ENCODE assay signal across 31 cellular contexts in the genomic region with DNA sequence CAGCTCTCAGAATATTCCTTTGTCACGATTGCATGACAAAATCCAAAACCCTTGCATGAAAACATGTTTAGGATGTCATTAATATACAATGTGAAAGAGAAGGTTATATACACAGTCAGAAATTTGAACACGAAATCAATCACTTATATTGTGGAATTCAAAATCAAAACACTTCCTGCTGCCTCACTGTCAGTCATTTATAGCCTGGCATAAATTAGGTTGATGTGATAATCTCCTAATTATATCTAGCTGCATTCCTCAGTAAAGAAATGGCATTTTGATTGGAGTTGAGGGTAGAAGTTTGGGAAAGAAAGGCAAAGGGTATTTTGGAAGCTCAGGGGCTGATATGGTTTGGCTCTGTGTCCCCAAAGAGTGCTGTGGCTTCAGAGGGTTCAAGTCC. TPM values are rescaled to one million over a fixed set of nuclear protein-coding genes. Genes with fewer than 3 reads are reported as not detected.
"Had no signal": no experiment of that assay in that cellular context is flagged by ENCODE, and none has a peak within 500 bp of the region (broad histone marks: within the 10 kb centered on the region; RNA-seq: fewer than 3 reads in every experiment).

No MANE protein-coding gene starts in this region.

- H3K27ac ChIP-seq: heart right ventricle, hepatocyte, left lung, lower lobe of right lung, pancreas, prostate gland, spleen, stomach, testis, thyroid gland, transverse colon, upper lobe of left lung had no signal

- H3K4me3 Mint-ChIP-seq: naive thymus-derived CD4-positive, alpha-beta T cell; natural killer cell treated with Interleukin-12 subunit alpha and Interleukin-12 subunit beta and Interleukin-15 and Interleukin-18, amount 100 ng/mL, for 72 hours; stimulated activated memory B cell treated with anti-CD40 and anti-IgM and Interleukin-4, amounts not matched to agents 10 μg/mL and 1 μg/mL and 100 μg/mL, for 72 hours had no signal

- H3K79me2 ChIP-seq: hepatocyte had no signal

- FAIRE-seq: pancreas, small intestine, urothelium cell line had no signal

- H3K36me3 ChIP-seq: heart right ventricle, left lung, lower lobe of right lung, pancreas, prostate gland, spleen, stomach, thyroid gland, transverse colon, upper lobe of left lung had no signal

- H3K27ac Mint-ChIP-seq: naive thymus-derived CD4-positive, alpha-beta T cell; natural killer cell treated with Interleukin-12 subunit alpha and Interleukin-12 subunit beta and Interleukin-15 and Interleukin-18, amount 100 ng/mL, for 72 hours; stimulated activated memory B cell treated with anti-CD40 and anti-IgM and Interleukin-4, amounts not matched to agents 10 μg/mL and 1 μg/mL and 100 μg/mL, for 72 hours had no signal

- H3K4me2 ChIP-seq: hepatocyte had no signal

- H3K36me3 Mint-ChIP-seq: naive thymus-derived CD4-positive, alpha-beta T cell; natural killer cell treated with Interleukin-12 subunit alpha and Interleukin-12 subunit beta and Interleukin-15 and Interleukin-18, amount 100 ng/mL, for 72 hours; stimulated activated memory B cell treated with anti-CD40 and anti-IgM and Interleukin-4, amounts not matched to agents 10 μg/mL and 1 μg/mL and 100 μg/mL, for 72 hours had no signal

- H2AFZ ChIP-seq: hepatocyte had no signal

- H3K27me3 ChIP-seq: hepatocyte, left lung, pancreas, spleen, stomach, testis, thyroid gland, transverse colon, upper lobe of left lung had no signal

- DNase-seq: heart right ventricle; islet precursor cell; kidney glomerular epithelial cell; left cardiac atrium; left lung; lower lobe of right lung; mammary epithelial cell; mesendoderm; midbrain; mucosa of descending colon; naive thymus-derived CD4-positive, alpha-beta T cell; pancreas; posterior cingulate gyrus; retina; right cardiac atrium; small intestine; spleen; stimulated activated CD4-positive, alpha-beta T cell treated with anti-CD3 and anti-CD28 coated beads, Interleukin-4, amount 100 ng/mL, for 4 hours; stimulated activated CD8-positive, alpha-beta memory T cell treated with anti-CD3 and anti-CD28 coated beads, Interleukin-4, amount 100 ng/mL, for 48 hours; stimulated activated naive CD8-positive, alpha-beta T cell treated with anti-CD3 and anti-CD28 coated beads, Interleukin-15, Interleukin-2, amounts not matched to agents 100 U/mL and 50 U/mL, for 24 hours; stomach; testis; thyroid gland; transverse colon; upper lobe of left lung had no signal

- H3K4me1 ChIP-seq: heart right ventricle, left lung, lower lobe of right lung, pancreas, prostate gland, spleen, stomach, testis, thyroid gland, transverse colon, upper lobe of left lung had no signal

- H3K4me3 ChIP-seq: heart right ventricle, hepatocyte, left lung, lower lobe of right lung, mucosa of descending colon, pancreas, prostate gland, spleen, stomach, testis, thyroid gland, transverse colon, upper lobe of left lung had no signal

- ATAC-seq: heart right ventricle; left cardiac atrium; left lung; lower lobe of right lung; mucosa of descending colon; naive thymus-derived CD4-positive, alpha-beta T cell; natural killer cell treated with Interleukin-12 subunit alpha and Interleukin-12 subunit beta and Interleukin-15 and Interleukin-18, amount 100 ng/mL, for 72 hours; pancreas; right cardiac atrium; sciatic nerve; stimulated activated memory B cell treated with anti-CD40 and anti-IgM and Interleukin-4, amounts not matched to agents 10 μg/mL and 1 μg/mL and 100 μg/mL, for 72 hours; stimulated activated naive CD8-positive, alpha-beta T cell treated with anti-CD3 and anti-CD28 coated beads, Interleukin-15, Interleukin-2, amounts not matched to agents 100 U/mL and 50 U/mL, for 24 hours had no signal

- H3K9me3 Mint-ChIP-seq: naive thymus-derived CD4-positive, alpha-beta T cell; natural killer cell treated with Interleukin-12 subunit alpha and Interleukin-12 subunit beta and Interleukin-15 and Interleukin-18, amount 100 ng/mL, for 72 hours; stimulated activated memory B cell treated with anti-CD40 and anti-IgM and Interleukin-4, amounts not matched to agents 10 μg/mL and 1 μg/mL and 100 μg/mL, for 72 hours had no signal

- H3K9me3 ChIP-seq: heart right ventricle, left lung, lower lobe of right lung, mucosa of descending colon, pancreas, prostate gland, spleen, stomach, testis, thyroid gland, transverse colon, upper lobe of left lung had no signal

RNA-seq across cellular contexts. Expression of gene BEND6, which starts 24.1 kb away (rescaled TPM):
- polyA plus RNA-seq: naive thymus-derived CD4-positive, alpha-beta T cell had no signal
